ENCODE assay signal across 21 cellular contexts in the genomic region with DNA sequence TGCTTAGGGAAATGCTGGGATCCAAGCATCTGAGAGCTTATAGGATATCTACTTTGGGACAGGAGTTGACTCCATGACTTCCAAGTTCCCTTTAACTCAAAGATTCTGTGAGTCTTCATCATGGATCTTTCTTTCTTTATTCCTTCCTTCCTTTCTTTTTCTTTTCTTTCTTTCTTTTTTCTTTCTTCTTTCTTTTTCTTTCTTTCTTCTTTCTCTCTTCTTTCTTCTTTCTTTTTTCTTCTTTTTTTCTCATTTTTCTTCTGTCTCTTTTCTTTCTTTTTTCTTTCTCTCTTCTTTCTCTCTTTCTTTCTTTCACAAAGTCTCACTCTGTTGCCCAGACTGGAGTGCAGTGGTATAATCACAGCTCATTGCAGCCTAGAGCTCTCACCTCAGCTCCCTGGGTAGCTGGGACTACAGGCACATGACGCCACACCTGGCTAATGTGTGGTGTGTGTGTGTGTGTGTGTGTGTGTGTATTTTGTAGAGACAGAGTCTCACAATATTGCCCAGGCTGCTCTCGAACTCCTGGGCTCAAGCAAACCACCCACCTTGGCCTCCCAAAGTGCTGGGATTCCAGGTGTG.
"Had no signal": no experiment of that assay in that cellular context is flagged by ENCODE, and none has a peak within 500 bp of the region (broad histone marks: within the 10 kb centered on the region; RNA-seq: fewer than 3 reads in every experiment).

No MANE protein-coding gene starts in this region.

- H3K27ac ChIP-seq: ascending aorta, brain microvascular endothelial cell, foreskin keratinocyte, skin epidermis, stomach, suprapubic skin, tibial nerve had no signal

- H3K27me3 ChIP-seq: ascending aorta, foreskin keratinocyte, suprapubic skin, tibial nerve had no signal

- DNase-seq: activated CD4-positive, alpha-beta T cell treated with anti-CD3 and anti-CD28 coated beads, Interleukin-2, amount 10 ng/mL, durations not matched to agents 7 days and 5 days; activated CD4-positive, CD25-positive, alpha-beta regulatory T cell treated with anti-CD3 and anti-CD28 coated beads, Interleukin-2, amount 50 U/mL, for 72 hours; activated gamma-delta T cell treated with Interleukin-2 at 50 U/mL for 16 hours; activated T-cell treated with anti-CD3 and anti-CD28 coated beads, Interleukin-2, amount 50 U/mL, for 1 hour; brain microvascular endothelial cell; central memory CD4-positive, alpha-beta T cell; dermis blood vessel endothelial cell; effector CD8-positive, alpha-beta T cell; immature natural killer cell; kidney glomerular epithelial cell; left ventricle myocardium superior; natural killer cell; stimulated activated CD4-positive, alpha-beta T cell treated with anti-CD3 and anti-CD28 coated beads, Interleukin-2, amount 100 ng/mL, for 24 hours; stomach had no signal

- H3K4me3 ChIP-seq: ascending aorta, skin epidermis, stomach, suprapubic skin, tibial nerve had no signal

- ATAC-seq: activated naive CD4-positive, alpha-beta T cell treated with anti-CD3 and anti-CD28 coated beads, Interleukin-2, amount 50 U/mL, for 72 hours; foreskin keratinocyte; natural killer cell; stimulated activated effector memory CD8-positive, alpha-beta T cell treated with anti-CD3 and anti-CD28 coated beads, Interleukin-12 subunit alpha, Interleukin-12 subunit beta, amount 100 ng/mL, for 72 hours had no signal

- H3K9me3 ChIP-seq: ascending aorta, stomach, suprapubic skin, tibial nerve had no signal

- H3K36me3 ChIP-seq: ascending aorta, brain microvascular endothelial cell, stomach, suprapubic skin, tibial nerve had no signal
